ENCODE assay signal across 14 cellular contexts in genomic region chr22:21940521-21940920, GRCh38. TPM values are rescaled to one million over a fixed set of nuclear protein-coding genes. Genes with fewer than 3 reads are reported as not detected.
DNase-seq lines count a peak whose midpoint lies in the region; ATAC-seq, FAIRE-seq and TF ChIP-seq lines count a peak whose summit lies in the region.
"Had no signal": no experiment of that assay in that cellular context is flagged by ENCODE, and none has a peak within 500 bp of the region (broad histone marks: within the 10 kb centered on the region; RNA-seq: fewer than 3 reads in every experiment).

No MANE protein-coding gene starts in this region.

- H3K9ac ChIP-seq in kidney (ENCODE audit: low read length in 2 of 2) (no peak overlapping the region), subcutaneous abdominal adipose tissue (ENCODE audit: low read length in 5 of 5) (peak overlapping the region in 3 of 5 donors; percentile 12 to 47 (median 13))

- CTCF ChIA-PET in activated CD4-positive, alpha-beta T cell treated with anti-CD3 and anti-CD28 coated beads for 36 hours (lab: Charles Lee): interaction anchor here (1.0 to 6.7 kb wide), 4 partner anchors 9 to 178 kb away, joined by 3 to 57 read pairs (median 5); partner anchors contain the start of genes PPM1F and TOP3B

- H3K4me3 ChIP-seq in kidney (ENCODE audit: low read length in 2 of 2) (no peak overlapping the region), subcutaneous abdominal adipose tissue (ENCODE audit: low read depth in 1 of 5, low read length in 5 of 5) (no peak overlapping the region)

- no peak for DNase-seq in activated CD4-positive, alpha-beta T cell treated with anti-CD3 and anti-CD28 coated beads for 36 hours
- DNase-seq in activated CD4-positive, alpha-beta T cell treated with anti-CD3 and anti-CD28 coated beads, Interleukin-2, amount 50 U/mL, for 1 hour: no peak
- no peak for DNase-seq in activated naive CD8-positive, alpha-beta T cell treated with anti-CD3 and anti-CD28 coated beads, Interleukin-2, amount 10 ng/mL, durations not matched to agents 7 days and 5 days
- no peak for DNase-seq in kidney
- no peak for DNase-seq in mucosa of gallbladder (ENCODE audit: low spot score)
- DNase-seq: activated naive CD4-positive, alpha-beta T cell treated with anti-CD3 and anti-CD28 coated beads for 36 hours; effector CD4-positive, alpha-beta T cell; natural killer cell; stimulated activated CD4-positive, alpha-beta T cell treated with anti-CD3 and anti-CD28 coated beads, Interleukin-2, amount 100 ng/mL, for 48 hours; trophoblast cell had no signal

- peak overlapping the region; percentile 20 for H3K27ac Mint-ChIP-seq in activated CD4-positive, alpha-beta T cell treated with anti-CD3 and anti-CD28 coated beads for 36 hours
- peak overlapping the region; percentile 59 for H3K27ac Mint-ChIP-seq in activated naive CD8-positive, alpha-beta T cell treated with anti-CD3 and anti-CD28 coated beads, Interleukin-2, amount 10 ng/mL, durations not matched to agents 7 days and 5 days

- POLR2A ChIA-PET in activated CD4-positive, alpha-beta T cell treated with anti-CD3 and anti-CD28 coated beads for 36 hours (lab: Charles Lee): no interaction called here
- POLR2A ChIA-PET in activated naive CD8-positive, alpha-beta T cell treated with anti-CD3 and anti-CD28 coated beads, Interleukin-2, amount 10 ng/mL, durations not matched to agents 7 days and 5 days (lab: Charles Lee): no interaction called here

- peaks cover 6% of the 10 kb centered on the region for H3K36me3 Mint-ChIP-seq in activated CD4-positive, alpha-beta T cell treated with anti-CD3 and anti-CD28 coated beads for 36 hours (ENCODE audit: low read depth)
- peaks cover 1% of the 10 kb centered on the region for H3K36me3 Mint-ChIP-seq in activated naive CD8-positive, alpha-beta T cell treated with anti-CD3 and anti-CD28 coated beads, Interleukin-2, amount 10 ng/mL, durations not matched to agents 7 days and 5 days
- H3K36me3 Mint-ChIP-seq: natural killer cell had no signal

- H3K27me3 Mint-ChIP-seq in activated CD4-positive, alpha-beta T cell treated with anti-CD3 and anti-CD28 coated beads for 36 hours: no peaks in the 10 kb centered on the region
- no peaks in the 10 kb centered on the region for H3K27me3 Mint-ChIP-seq in activated naive CD8-positive, alpha-beta T cell treated with anti-CD3 and anti-CD28 coated beads, Interleukin-2, amount 10 ng/mL, durations not matched to agents 7 days and 5 days

- TF ChIP-seq CTCF in kidney (IDR thresholded peaks at IDR 0.05; ENCODE audit: borderline replicate concordance, extremely low read depth, insufficient read depth): no peak

- H3K9me3 ChIP-seq in kidney (ENCODE audit: control insufficient read depth in 1 of 2, low read length in 2 of 2) (no peaks in the 10 kb centered on the region), subcutaneous abdominal adipose tissue (ENCODE audit: control insufficient read depth in 5 of 5, low read length in 5 of 5) (no peaks in the 10 kb centered on the region)

- peaks cover 23 to 57% of the 10 kb centered on the region in 2 donors for H3K4me1 ChIP-seq in kidney (ENCODE audit: control insufficient read depth in 1 of 2, insufficient read depth in 1 of 2, low read depth in 1 of 2, low read length in 2 of 2)
- peaks cover 43 to 98% (median 81%) of the 10 kb centered on the region in 5 donors for H3K4me1 ChIP-seq in subcutaneous abdominal adipose tissue (ENCODE audit: control insufficient read depth in 5 of 5, insufficient read depth in 5 of 5, low read length in 5 of 5)

- no peaks in the 10 kb centered on the region for H3K9me3 Mint-ChIP-seq in activated CD4-positive, alpha-beta T cell treated with anti-CD3 and anti-CD28 coated beads for 36 hours (ENCODE audit: low read depth)
- H3K9me3 Mint-ChIP-seq in activated naive CD8-positive, alpha-beta T cell treated with anti-CD3 and anti-CD28 coated beads, Interleukin-2, amount 10 ng/mL, durations not matched to agents 7 days and 5 days: no peaks in the 10 kb centered on the region
- H3K9me3 Mint-ChIP-seq: activated naive CD4-positive, alpha-beta T cell treated with anti-CD3 and anti-CD28 coated beads for 36 hours; natural killer cell had no signal

- H3K36me3 ChIP-seq in kidney (ENCODE audit: control insufficient read depth in 1 of 2, insufficient read depth in 2 of 2, low read length in 2 of 2) (peaks cover 7 to 12% of the 10 kb centered on the region in 2 donors), subcutaneous abdominal adipose tissue (ENCODE audit: control insufficient read depth in 5 of 5, insufficient read depth in 5 of 5, low read length in 5 of 5) (peaks cover 0 to 30% (median 26%) of the 10 kb centered on the region in 5 donors)

- peaks cover 43% of the 10 kb centered on the region for H3K4me1 Mint-ChIP-seq in activated CD4-positive, alpha-beta T cell treated with anti-CD3 and anti-CD28 coated beads for 36 hours
- peaks cover 47% of the 10 kb centered on the region for H3K4me1 Mint-ChIP-seq in activated naive CD8-positive, alpha-beta T cell treated with anti-CD3 and anti-CD28 coated beads, Interleukin-2, amount 10 ng/mL, durations not matched to agents 7 days and 5 days

- no peaks in the 10 kb centered on the region for H3K27me3 ChIP-seq in subcutaneous abdominal adipose tissue (ENCODE audit: control insufficient read depth in 5 of 5, insufficient read depth in 4 of 5, low read length in 5 of 5)

- ATAC-seq in activated CD4-positive, alpha-beta T cell treated with anti-CD3 and anti-CD28 coated beads for 36 hours: no peak
- no peak for ATAC-seq in activated naive CD8-positive, alpha-beta T cell treated with anti-CD3 and anti-CD28 coated beads, Interleukin-2, amount 10 ng/mL, durations not matched to agents 7 days and 5 days (ENCODE audit: low read depth)
- ATAC-seq in HG03097 (IDR thresholded peaks at IDR 0.05; ENCODE audit: low FRiP score, unreplicated experiment) (no peak), GM19452 (IDR thresholded peaks at IDR 0.05; ENCODE audit: unreplicated experiment) (no peak)
- ATAC-seq: activated CD4-positive, CD25-positive, alpha-beta regulatory T cell treated with anti-CD3 and anti-CD28 coated beads, Interleukin-2, amount 50 U/mL, for 24 hours; natural killer cell had no signal

- H3K4me3 Mint-ChIP-seq in activated CD4-positive, alpha-beta T cell treated with anti-CD3 and anti-CD28 coated beads for 36 hours: no peak overlapping the region
- no peak overlapping the region for H3K4me3 Mint-ChIP-seq in activated naive CD8-positive, alpha-beta T cell treated with anti-CD3 and anti-CD28 coated beads, Interleukin-2, amount 10 ng/mL, durations not matched to agents 7 days and 5 days
- H3K4me3 Mint-ChIP-seq: activated naive CD4-positive, alpha-beta T cell treated with anti-CD3 and anti-CD28 coated beads for 36 hours; natural killer cell had no signal

- FAIRE-seq in kidney (lab: Jason Lieb, UNC): no peak

- H3K27ac ChIP-seq in kidney (ENCODE audit: low read depth in 2 of 2, low read length in 2 of 2) (peak overlapping the region; percentile 34 to 80), subcutaneous abdominal adipose tissue (ENCODE audit: low read depth, low read length) (peak overlapping the region; percentile 99)

- intact Hi-C loops in activated CD4-positive, alpha-beta T cell treated with anti-CD3 and anti-CD28 coated beads for 36 hours (cut with DNase I, micrococcal nuclease): no loop called here
- intact Hi-C loops in kidney (cut with DNase I): no loop called here

RNA-seq across cellular contexts. Expression of gene PPM1F, which starts 12.1 kb away (rescaled TPM):
- total RNA-seq in activated CD4-positive, alpha-beta T cell treated with anti-CD3 and anti-CD28 coated beads for 36 hours: 10 to 100 TPM; 23.6 to 27.7 TPM
- 10 to 100 TPM; 19.5 to 21.6 TPM for total RNA-seq in activated naive CD8-positive, alpha-beta T cell treated with anti-CD3 and anti-CD28 coated beads, Interleukin-2, amount 10 ng/mL, durations not matched to agents 7 days and 5 days
- total RNA-seq in kidney: 42.5 TPM
- 13.8 TPM for polyA plus RNA-seq in kidney (ENCODE audit: insufficient read depth, low read depth, low replicate concordance)
- total RNA-seq in mucosa of gallbladder: 23.2 TPM

RNA-seq across cellular contexts. Expression of gene TOP3B, which starts 42.1 kb away (rescaled TPM):
- total RNA-seq in activated CD4-positive, alpha-beta T cell treated with anti-CD3 and anti-CD28 coated beads for 36 hours: 10 to 100 TPM; 27.3 to 33.8 TPM
- 10 to 100 TPM; 45.6 to 56.6 TPM for total RNA-seq in activated naive CD8-positive, alpha-beta T cell treated with anti-CD3 and anti-CD28 coated beads, Interleukin-2, amount 10 ng/mL, durations not matched to agents 7 days and 5 days
- total RNA-seq in kidney (26.7 TPM), mucosa of gallbladder (33.1 TPM)
- 8.1 TPM for polyA plus RNA-seq in kidney (ENCODE audit: insufficient read depth, low read depth, low replicate concordance)

Comparison
In these comparisons a context has a peak if more than half of its experiments do, and no peak if none do; other contexts are left out.
1. H3K9ac ChIP-seq: peak in subcutaneous abdominal adipose tissue (3 of 5); none in kidney (0 of 2).